In genomic region chr9:89022071-89022721, GRCh38 we compare ENCODE assay signal across 14 cellular contexts. TPM values are rescaled to one million over a fixed set of nuclear protein-coding genes. Genes with fewer than 3 reads are reported as not detected.
A peak's percentile ranks its signal among the peaks of the same experiment; 100 is the strongest.
DNase-seq lines count a peak whose midpoint lies in the region; FAIRE-seq and TF ChIP-seq lines count a peak whose summit lies in the region.
"Had no signal": no experiment of that assay in that cellular context is flagged by ENCODE, and none has a peak within 500 bp of the region (broad histone marks: within the 10 kb centered on the region; RNA-seq: fewer than 3 reads in every experiment).

No MANE protein-coding gene starts in this region.

- H3K9me3 Mint-ChIP-seq in activated naive CD8-positive, alpha-beta T cell treated with anti-CD3 and anti-CD28 coated beads for 36 hours, result no peaks in the 10 kb centered on the region
- H3K9me3 Mint-ChIP-seq: activated CD4-positive, alpha-beta T cell treated with anti-CD3 and anti-CD28 coated beads, Interleukin-2, amount 10 ng/mL, durations not matched to agents 24 days and 14 days; activated naive CD4-positive, alpha-beta T cell treated with anti-CD3 and anti-CD28 coated beads for 36 hours had no signal

- H3K4me3 ChIP-seq in bronchial epithelial cell (ENCODE audit: low read depth, low read length), result no peak overlapping the region
- H3K4me3 ChIP-seq in retinal pigment epithelial cell (ENCODE audit: low read length), result no peak overlapping the region
- H3K4me3 ChIP-seq: SJCRH30 had no signal

- H3K27me3 Mint-ChIP-seq in activated naive CD8-positive, alpha-beta T cell treated with anti-CD3 and anti-CD28 coated beads for 36 hours, result peaks cover 6% of the 10 kb centered on the region

- no peak overlapping the region for H3K27ac Mint-ChIP-seq in activated naive CD8-positive, alpha-beta T cell treated with anti-CD3 and anti-CD28 coated beads for 36 hours
- H3K27ac Mint-ChIP-seq: activated CD4-positive, alpha-beta T cell treated with anti-CD3 and anti-CD28 coated beads, Interleukin-2, amount 10 ng/mL, durations not matched to agents 24 days and 14 days; activated naive CD4-positive, alpha-beta T cell treated with anti-CD3 and anti-CD28 coated beads for 36 hours; stimulated activated naive CD8-positive, alpha-beta T cell treated with anti-CD3 and anti-CD28 coated beads, Interleukin-15, amount 100 ng/mL, for 72 hours had no signal

- H3K36me3 ChIP-seq in bronchial epithelial cell (ENCODE audit: control insufficient read depth, insufficient read depth, low read length), result no peaks in the 10 kb centered on the region
- H3K36me3 ChIP-seq: SJCRH30 had no signal

- H3K36me3 Mint-ChIP-seq in activated naive CD8-positive, alpha-beta T cell treated with anti-CD3 and anti-CD28 coated beads for 36 hours, result no peaks in the 10 kb centered on the region

- peak; percentile 57 for DNase-seq in Daoy (ENCODE audit: low read depth)
- peak; percentile 73 for DNase-seq in bronchial epithelial cell (ENCODE audit: low read depth)
- DNase-seq in islet precursor cell, result peak; percentile 88
- DNase-seq in retinal pigment epithelial cell (ENCODE audit: low read depth), result peak; percentile 83
- no peak for DNase-seq in activated naive CD8-positive, alpha-beta T cell treated with anti-CD3 and anti-CD28 coated beads for 36 hours
- no peak for DNase-seq in nucleus accumbens (lab: John Stamatoyannopoulos, UW)
- no peak for DNase-seq in frontal cortex (ENCODE audit: low spot score in 2 of 2)
- no peak for DNase-seq in RCC 7860 (ENCODE audit: low spot score)
- DNase-seq: activated CD4-positive, alpha-beta T cell treated with anti-CD3 and anti-CD28 coated beads, Interleukin-2, amount 10 ng/mL, durations not matched to agents 24 days and 14 days; activated naive CD4-positive, alpha-beta T cell treated with anti-CD3 and anti-CD28 coated beads for 36 hours; Karpas-422; NCI-H446; SJCRH30; stimulated activated naive CD8-positive, alpha-beta T cell treated with anti-CD3 and anti-CD28 coated beads, Interleukin-15, amount 100 ng/mL, for 72 hours had no signal

- H3K27me3 ChIP-seq in bronchial epithelial cell (ENCODE audit: control insufficient read depth, insufficient read depth, low read length), result no peaks in the 10 kb centered on the region
- H3K27me3 ChIP-seq: SJCRH30 had no signal

- H3K4me3 Mint-ChIP-seq in activated naive CD8-positive, alpha-beta T cell treated with anti-CD3 and anti-CD28 coated beads for 36 hours, result no peak overlapping the region
- H3K4me3 Mint-ChIP-seq: activated CD4-positive, alpha-beta T cell treated with anti-CD3 and anti-CD28 coated beads, Interleukin-2, amount 10 ng/mL, durations not matched to agents 24 days and 14 days; activated naive CD4-positive, alpha-beta T cell treated with anti-CD3 and anti-CD28 coated beads for 36 hours; stimulated activated naive CD8-positive, alpha-beta T cell treated with anti-CD3 and anti-CD28 coated beads, Interleukin-15, amount 100 ng/mL, for 72 hours had no signal

- H3K4me1 Mint-ChIP-seq in activated naive CD8-positive, alpha-beta T cell treated with anti-CD3 and anti-CD28 coated beads for 36 hours, result no peaks in the 10 kb centered on the region
- H3K4me1 Mint-ChIP-seq: activated CD4-positive, alpha-beta T cell treated with anti-CD3 and anti-CD28 coated beads, Interleukin-2, amount 10 ng/mL, durations not matched to agents 24 days and 14 days; stimulated activated naive CD8-positive, alpha-beta T cell treated with anti-CD3 and anti-CD28 coated beads, Interleukin-15, amount 100 ng/mL, for 72 hours had no signal

- FAIRE-seq in bronchial epithelial cell (lab: Jason Lieb, UNC) (no peak), frontal cortex (lab: Jason Lieb, UNC) (no peak), RCC 7860 (lab: Jason Lieb, UNC) (no peak)

- TF ChIP-seq CTCF in bronchial epithelial cell (IDR thresholded peaks at IDR 0.05; ENCODE audit: insufficient read depth, low read length, severe bottlenecking) (no peak), retinal pigment epithelial cell (conservative IDR thresholded peaks at IDR 0.05; ENCODE audit: low read depth, low read length) (no peak)

RNA-seq across cellular contexts. Expression of gene S1PR3, which starts 30.9 kb away (rescaled TPM):
- total RNA-seq in Daoy (2014; rRNA removed; shearing (Covaris generic)), result 13.1 and 13.7 TPM in 2 replicates
- 0.26 and 0.79 TPM in 2 replicates for total RNA-seq in bronchial epithelial cell
- total RNA-seq in activated naive CD8-positive, alpha-beta T cell treated with anti-CD3 and anti-CD28 coated beads for 36 hours, result under 1 TPM; 0.23 to 0.38 TPM
- 3.7 TPM for total RNA-seq in frontal cortex
- total RNA-seq: SJCRH30 had no signal

Comparison
In these comparisons a context has a peak if more than half of its experiments do, and no peak if none do; other contexts are left out.
1. DNase-seq: peak in Daoy (single experiment), bronchial epithelial cell (single experiment), islet precursor cell (single experiment) and retinal pigment epithelial cell (single experiment); none in activated naive CD8-positive, alpha-beta T cell treated with anti-CD3 and anti-CD28 coated beads for 36 hours (single experiment), nucleus accumbens (0 of 56), frontal cortex (0 of 2) and RCC 7860 (single experiment).